Comparison of ENCODE assay signal across 7 cellular contexts in genomic region chr7:22855049-22855392, GRCh38. TPM values are rescaled to one million over a fixed set of nuclear protein-coding genes. Genes with fewer than 3 reads are reported as not detected.
DNase-seq lines count a peak whose midpoint lies in the region; ATAC-seq, FAIRE-seq and TF ChIP-seq lines count a peak whose summit lies in the region.

No MANE protein-coding gene starts in this region.

- TF ChIP-seq CTCF in Loucy (conservative IDR thresholded peaks at IDR 0.05; ENCODE audit: low read length) (peak; percentile 34), endothelial cell of umbilical vein (IDR thresholded peaks at IDR 0.05; ENCODE audit: extremely low read depth in 1 of 2, insufficient read depth in 1 of 2, low read depth in 1 of 2, low read length in 2 of 2) (no peak), sigmoid colon (IDR thresholded peaks at IDR 0.05) (no peak)

- H3K9me2 ChIP-seq in Loucy (replicated peaks; ENCODE audit: low read depth, low read length), result no peaks in the 10 kb centered on the region

- TSS peak; percentile 38 for BruUV-seq in endothelial cell of umbilical vein (replicated peaks; lab: Mats Ljungman, UMichigan)

- H3K9me3 ChIP-seq in Loucy (ENCODE audit: insufficient read depth, low read depth, low read length) (no peaks in the 10 kb centered on the region), endothelial cell of umbilical vein (replicated peaks; ENCODE audit: control insufficient read depth, insufficient read depth, low read length) (no peaks in the 10 kb centered on the region), sigmoid colon (no peaks in the 10 kb centered on the region)

- H3K27ac ChIP-seq in endothelial cell of umbilical vein (ENCODE audit: insufficient read depth, low read depth, low read length) (peak overlapping the region; percentile 74), sigmoid colon (peak overlapping the region; percentile 92 to 98 (median 98))

- peak overlapping the region; percentile 99 for H3K4me3 ChIP-seq in Loucy (ENCODE audit: low read length, poor library complexity, severe bottlenecking)
- peak overlapping the region; percentile 76 to 88 (median 86) for H3K4me3 ChIP-seq in endothelial cell of umbilical vein (replicated peaks in 1 of 3; ENCODE audit: insufficient read depth in 1 of 3, low read depth in 1 of 3, low read length in 3 of 3)
- peak overlapping the region; percentile 62 to 80 (median 75) for H3K4me3 ChIP-seq in sigmoid colon

- intact Hi-C loops in endothelial cell of umbilical vein (cut with micrococcal nuclease) (loop anchor here (2.0 to 10.0 kb wide), 2 partner anchors 128 to 200 kb away; partner anchors contain the start of gene IL6), sigmoid colon (cut with DNase I) (loop anchor here (10.0 kb wide), 4 partner anchors 200 to 620 kb away; partner anchors contain the start of genes IGF2BP3 and KLHL7)

- no peaks in the 10 kb centered on the region for H3F3A ChIP-seq in Loucy (ENCODE audit: low read depth)

- peak; percentile 42 for FAIRE-seq in endothelial cell of umbilical vein (lab: Jason Lieb, UNC)

- no peaks in the 10 kb centered on the region for H4K20me1 ChIP-seq in Loucy (ENCODE audit: insufficient read depth, low read length, poor library complexity, severe bottlenecking)
- H4K20me1 ChIP-seq in endothelial cell of umbilical vein (replicated peaks; ENCODE audit: control insufficient read depth, extremely low read depth, insufficient read depth, low read length), result no peaks in the 10 kb centered on the region

- POLR2A ChIA-PET in endothelial cell of umbilical vein (lab: Charles Lee), result interaction anchor here (0.6 kb wide), 1 partner anchor 9 kb away, joined by 5 read pairs; no protein-coding TSS in a partner anchor

- 33 to 35% methylated on average over 9 of the region's 9 CpGs for WGBS in sigmoid colon, 2 donors

- H2AFZ ChIP-seq in Loucy (ENCODE audit: low read length) (peak overlapping the region; percentile 90), endothelial cell of umbilical vein (ENCODE audit: low read depth, low read length) (peak overlapping the region; percentile 56)

- ATAC-seq in GM19023 (IDR thresholded peaks at IDR 0.05; ENCODE audit: unreplicated experiment), result peak; percentile 5

- dilution Hi-C loops in endothelial cell of umbilical vein (cut with MboI; ENCODE audit: extremely low pct_ligation_motif_present, low sequenced_read_pairs), result no loop called here

- peaks cover 6% of the 10 kb centered on the region; the same call in 1 of the 2 replicates for H3K36me3 ChIP-seq in Loucy (ENCODE audit: insufficient read depth, low read length)
- no peaks in the 10 kb centered on the region for H3K36me3 ChIP-seq in endothelial cell of umbilical vein (ENCODE audit: control insufficient read depth in 2 of 2, extremely low read depth in 1 of 2, insufficient read depth in 2 of 2, low read length in 2 of 2)
- peaks cover 0 to 21% (median 2%) of the 10 kb centered on the region in 4 donors for H3K36me3 ChIP-seq in sigmoid colon

- H3K27me3 ChIP-seq in Loucy (ENCODE audit: insufficient read depth, low read length, poor library complexity, severe bottlenecking) (no peaks in the 10 kb centered on the region), endothelial cell of umbilical vein (ENCODE audit: control insufficient read depth in 2 of 2, insufficient read depth in 2 of 2, low read length in 2 of 2) (no peaks in the 10 kb centered on the region), sigmoid colon (no peaks in the 10 kb centered on the region)

- H3K4me1 ChIP-seq in Loucy (ENCODE audit: insufficient read depth, low read length, poor library complexity, severe bottlenecking), result peaks cover 24% of the 10 kb centered on the region
- peaks cover 36% of the 10 kb centered on the region for H3K4me1 ChIP-seq in endothelial cell of umbilical vein (ENCODE audit: control insufficient read depth, extremely low read depth, insufficient read depth, low read length)
- H3K4me1 ChIP-seq in sigmoid colon, result peaks cover 0 to 43% (median 32%) of the 10 kb centered on the region in 4 donors

- TF ChIP-seq POLR2A in endothelial cell of umbilical vein (IDR thresholded peaks at IDR 0.05; ENCODE audit: low read depth, low read length) (no peak), sigmoid colon (IDR thresholded peaks at IDR 0.05) (no peak)

- H3K79me2 ChIP-seq in Loucy (ENCODE audit: insufficient read depth, low read length) (peaks cover 25% of the 10 kb centered on the region), endothelial cell of umbilical vein (ENCODE audit: control insufficient read depth, insufficient read depth, low read length) (peaks cover 17% of the 10 kb centered on the region)

- H3K9ac ChIP-seq in Loucy (ENCODE audit: low read depth, low read length, poor library complexity, severe bottlenecking) (peak overlapping the region; percentile 89), endothelial cell of umbilical vein (replicated peaks; ENCODE audit: extremely low read depth, insufficient read depth, low read length) (peak overlapping the region; percentile 94)

- H3K4me2 ChIP-seq in Loucy (ENCODE audit: low read depth, low read length, poor library complexity, severe bottlenecking), result peak overlapping the region; percentile 86
- peak overlapping the region; percentile 87 for H3K4me2 ChIP-seq in endothelial cell of umbilical vein (ENCODE audit: insufficient read depth, low read length)

- TF ChIP-seq EP300 in sigmoid colon (IDR thresholded peaks at IDR 0.05), result no peak

- CTCF ChIA-PET in endothelial cell of umbilical vein (lab: Charles Lee), result interaction anchor here (1.3 to 2.5 kb wide), 4 partner anchors 73 to 295 kb away, joined by 3 to 14 read pairs (median 6); no protein-coding TSS in a partner anchor

- no peak for DNase-seq in endothelial cell of umbilical vein (ENCODE audit: low read depth, low spot score)
- DNase-seq in sigmoid colon, result no peak
- DNase-seq in NCI-H526 (lab: John Stamatoyannopoulos, UW), result no peak
- no peak for DNase-seq in stimulated activated CD8-positive, alpha-beta memory T cell treated with anti-CD3 and anti-CD28 coated beads, Interleukin-4, amount 100 ng/mL, for 48 hours
- no peak for DNase-seq in stimulated activated CD4-positive, alpha-beta T cell treated with anti-CD3 and anti-CD28 coated beads, Interleukin-2, amount 100 ng/mL, for 24 hours

- H3K9me1 ChIP-seq in endothelial cell of umbilical vein (replicated peaks; ENCODE audit: control insufficient read depth, extremely low read depth, insufficient read depth, low read length), result no peaks in the 10 kb centered on the region

TF ChIP-seq in endothelial cell of umbilical vein, 7 proteins besides CTCF, POLR2A, EP300 and RAD21:
- TF ChIP-seq GATA2 (IDR thresholded peaks at IDR 0.05; ENCODE audit: insufficient read depth, insufficient read length, low read depth, low read length) (peak; percentile 17), EZH2 (IDR thresholded peaks at IDR 0.05; ENCODE audit: borderline replicate concordance, low read depth, low read length, severe bottlenecking) (no peak), FOS (IDR thresholded peaks at IDR 0.05; ENCODE audit: borderline replicate concordance, insufficient read depth, low read length) (no peak), MYC (IDR thresholded peaks at IDR 0.05; ENCODE audit: low read depth, low read length) (no peak), JUN (IDR thresholded peaks at IDR 0.05; ENCODE audit: borderline replicate concordance, insufficient read depth, insufficient read length, low read depth) (no peak), POLR2AphosphoS5 (IDR thresholded peaks at IDR 0.05; ENCODE audit: insufficient read depth, low read depth, low read length) (no peak)

RNA-seq across cellular contexts. Expression of gene TOMM7, which starts 32.4 kb away (rescaled TPM):
- total RNA-seq in endothelial cell of umbilical vein (185 and 200 TPM in 2 replicates), sigmoid colon (100 to 1,000 TPM; 148 to 341 (median 277) TPM)
- polyA plus RNA-seq in endothelial cell of umbilical vein (293 and 528 TPM in 2 replicates), sigmoid colon (100 to 1,000 TPM; 324 to 625 (median 452) TPM)
- 298 and 304 TPM in 2 replicates for polyA plus RNA-seq in endothelial cell of umbilical vein (2011; cell fraction: cytosol; rRNA removed)
- 79.8 and 107 TPM in 2 replicates for polyA plus RNA-seq in endothelial cell of umbilical vein (2011; cell fraction: nucleus; rRNA removed)
- polyA plus RNA-seq in endothelial cell of umbilical vein (2012), result 590 and 618 TPM in 2 replicates
- polyA minus RNA-seq in endothelial cell of umbilical vein, result 79.6 and 129 TPM in 2 replicates
- polyA minus RNA-seq in endothelial cell of umbilical vein (2011; cell fraction: cytosol; rRNA and poly(A)+ RNA removed), result 45.8 TPM
- polyA minus RNA-seq in endothelial cell of umbilical vein (2011; cell fraction: nucleus; rRNA and poly(A)+ RNA removed), result 14.1 and 20.1 TPM in 2 replicates
